ENCODE assay signal across 12 cellular contexts in genomic region chr2:165144315-165144714, GRCh38. TPM values are rescaled to one million over a fixed set of nuclear protein-coding genes. Genes with fewer than 3 reads are reported as not detected.
DNase-seq lines count a peak whose midpoint lies in the region; ATAC-seq and TF ChIP-seq lines count a peak whose summit lies in the region.
"Had no signal": no experiment of that assay in that cellular context is flagged by ENCODE, and none has a peak within 500 bp of the region (broad histone marks: within the 10 kb centered on the region; RNA-seq: fewer than 3 reads in every experiment).

No MANE protein-coding gene starts in this region.

- DNase-seq in NCI-H82 (lab: John Stamatoyannopoulos, UW) (peak; percentile 4), NCI-H82 treated with DMSO at 0.1 percent for 48 hours (lab: John Stamatoyannopoulos, UW; ENCODE audit: unreplicated experiment) (no peak), neural progenitor cell (ENCODE audit: low spot score) (peak; percentile 8), mesothelial cell of epicardium (ENCODE audit: low spot score in 2 of 2, unreplicated experiment in 2 of 2) (no peak), NCI-H748 treated with DMSO at 0.1 percent for 48 hours (lab: John Stamatoyannopoulos, UW) (no peak), mammary epithelial cell (no peak)
- DNase-seq: activated T-cell treated with anti-CD3 and anti-CD28 coated beads for 4 hours, DMS79 treated with DMSO at 0.1 percent for 48 hours, NCI-H187 had no signal

- no peaks in the 10 kb centered on the region for H3F3A ChIP-seq in neural progenitor cell (ENCODE audit: low read depth)

- H3K27me3 Mint-ChIP-seq in neural progenitor cell (ENCODE audit: insufficient read depth, low read depth) (peaks cover 2% of the 10 kb centered on the region), mesothelial cell of epicardium (ENCODE audit: low read depth) (no peaks in the 10 kb centered on the region)

- 75% methylated on average over 1 of the region's 1 CpG for WGBS in mammary epithelial cell (ENCODE audit: low coverage, missing lambda C conversion rate)

- H3K9ac ChIP-seq in neural progenitor cell (no peak overlapping the region), mammary epithelial cell (ENCODE audit: insufficient read depth, low read length) (no peak overlapping the region)

- H3K27ac Mint-ChIP-seq in neural progenitor cell: no peak overlapping the region
- H3K27ac Mint-ChIP-seq in mesothelial cell of epicardium: no peak overlapping the region

- ATAC-seq in HG02623 (IDR thresholded peaks at IDR 0.05; ENCODE audit: unreplicated experiment): peak; percentile 76
- peak; percentile 67 for ATAC-seq in HG03558 (IDR thresholded peaks at IDR 0.05; ENCODE audit: extremely low read depth, unreplicated experiment)
- ATAC-seq: A549 had no signal

- H3K27me3 ChIP-seq in neural progenitor cell (no peaks in the 10 kb centered on the region), mammary epithelial cell (ENCODE audit: insufficient read depth, low read length) (no peaks in the 10 kb centered on the region)

- H3K36me3 ChIP-seq in neural progenitor cell (no peaks in the 10 kb centered on the region), mammary epithelial cell (ENCODE audit: insufficient read depth, low read length) (no peaks in the 10 kb centered on the region)

- H3K4me2 ChIP-seq in neural progenitor cell (no peak overlapping the region), mammary epithelial cell (ENCODE audit: insufficient read depth, low read depth, low read length) (no peak overlapping the region)
- H3K4me2 ChIP-seq: A549 had no signal

- H3K27ac ChIP-seq in neural progenitor cell: no peak overlapping the region
- H3K27ac ChIP-seq in mammary epithelial cell (ENCODE audit: insufficient read depth, low read depth, low read length): no peak overlapping the region
- H3K27ac ChIP-seq: A549 had no signal

- intact Hi-C loops in mammary epithelial cell (cut with micrococcal nuclease): loop anchor here (5.0 kb wide), 1 partner anchor 127 kb away; no protein-coding TSS in a partner anchor

- H4K20me1 ChIP-seq in neural progenitor cell (ENCODE audit: low read depth) (no peaks in the 10 kb centered on the region), mammary epithelial cell (ENCODE audit: insufficient read depth, low read length) (no peaks in the 10 kb centered on the region)

- in situ Hi-C loops in mammary epithelial cell (cut with MboI; ENCODE audit: low sequenced_read_pairs in 2 of 2): no loop called here

- H3K9me3 ChIP-seq in neural progenitor cell (ENCODE audit: low read depth): no peaks in the 10 kb centered on the region
- H3K9me3 ChIP-seq in mammary epithelial cell (replicated peaks; ENCODE audit: insufficient read depth, low read length): no peaks in the 10 kb centered on the region
- H3K9me3 ChIP-seq: A549 had no signal

- H3K4me3 Mint-ChIP-seq in neural progenitor cell (no peak overlapping the region), mesothelial cell of epicardium (no peak overlapping the region)

- H2AFZ ChIP-seq in neural progenitor cell (replicated peaks) (no peak overlapping the region), mammary epithelial cell (ENCODE audit: low read depth, low read length) (no peak overlapping the region)

- H3K4me1 ChIP-seq in neural progenitor cell (no peaks in the 10 kb centered on the region), mammary epithelial cell (ENCODE audit: insufficient read depth, low read length) (no peaks in the 10 kb centered on the region)
- H3K4me1 ChIP-seq: A549 had no signal

- CTCF ChIA-PET in mammary epithelial cell (lab: Charles Lee; ENCODE audit: low non-redundant PET): no interaction called here

- H3K79me2 ChIP-seq in neural progenitor cell (ENCODE audit: low read depth): no peaks in the 10 kb centered on the region
- H3K79me2 ChIP-seq in mammary epithelial cell (ENCODE audit: insufficient read depth, low read length): no peaks in the 10 kb centered on the region

- BruUV-seq in mammary epithelial cell (replicated peaks; lab: Mats Ljungman, UMichigan): no TSS peak

- H3K4me3 ChIP-seq in neural progenitor cell (no peak overlapping the region), mammary epithelial cell (replicated peaks in 1 of 3; ENCODE audit: insufficient read depth in 1 of 3, low read depth in 2 of 3, low read length in 3 of 3) (no peak overlapping the region)
- H3K4me3 ChIP-seq: A549 had no signal

- no peak for TF ChIP-seq CTCF in neural progenitor cell (IDR thresholded peaks at IDR 0.05)
- no peak for TF ChIP-seq CTCF in mesothelial cell of epicardium (IDR thresholded peaks at IDR 0.05; ENCODE audit: unreplicated experiment)
- TF ChIP-seq CTCF in mammary epithelial cell (conservative IDR thresholded peaks at IDR 0.05 in 1 of 2, IDR thresholded peaks at IDR 0.05 in 1 of 2; ENCODE audit: extremely low read depth in 1 of 2, insufficient read depth in 1 of 2, low read depth in 1 of 2, low read length in 2 of 2): no peak

- H3K36me3 Mint-ChIP-seq in neural progenitor cell (no peaks in the 10 kb centered on the region), mesothelial cell of epicardium (no peaks in the 10 kb centered on the region)

- dilution Hi-C loops in mammary epithelial cell (cut with HindIII; ENCODE audit: low sequenced_read_pairs): no loop called here

- H3K9me3 Mint-ChIP-seq in neural progenitor cell (no peaks in the 10 kb centered on the region), mesothelial cell of epicardium (no peaks in the 10 kb centered on the region)

- no peaks in the 10 kb centered on the region for H3K4me1 Mint-ChIP-seq in neural progenitor cell
- peaks cover 4% of the 10 kb centered on the region for H3K4me1 Mint-ChIP-seq in mesothelial cell of epicardium

RNA-seq across cellular contexts. Expression of gene SCN3A, which starts 59.5 kb away (rescaled TPM):
- total RNA-seq in neural progenitor cell (ENCODE audit: low replicate concordance) (0.40 TPM in 1 of 2 replicates, not detected in the other), mesothelial cell of epicardium (0.11 to 0.23 TPM (median 0.16 TPM) in 3 replicates), mammary epithelial cell (not detected)
- 0.01 TPM for polyA plus RNA-seq in mammary epithelial cell
- polyA minus RNA-seq in mammary epithelial cell: not detected

Comparison
In these comparisons a context has a peak if more than half of its experiments do, and no peak if none do; other contexts are left out.
1. DNase-seq: peak in NCI-H82 (single experiment) and neural progenitor cell (single experiment); none in NCI-H82 treated with DMSO at 0.1 percent for 48 hours (single experiment), mesothelial cell of epicardium (0 of 2), NCI-H748 treated with DMSO at 0.1 percent for 48 hours (single experiment) and mammary epithelial cell (single experiment).